In the genomic region with DNA sequence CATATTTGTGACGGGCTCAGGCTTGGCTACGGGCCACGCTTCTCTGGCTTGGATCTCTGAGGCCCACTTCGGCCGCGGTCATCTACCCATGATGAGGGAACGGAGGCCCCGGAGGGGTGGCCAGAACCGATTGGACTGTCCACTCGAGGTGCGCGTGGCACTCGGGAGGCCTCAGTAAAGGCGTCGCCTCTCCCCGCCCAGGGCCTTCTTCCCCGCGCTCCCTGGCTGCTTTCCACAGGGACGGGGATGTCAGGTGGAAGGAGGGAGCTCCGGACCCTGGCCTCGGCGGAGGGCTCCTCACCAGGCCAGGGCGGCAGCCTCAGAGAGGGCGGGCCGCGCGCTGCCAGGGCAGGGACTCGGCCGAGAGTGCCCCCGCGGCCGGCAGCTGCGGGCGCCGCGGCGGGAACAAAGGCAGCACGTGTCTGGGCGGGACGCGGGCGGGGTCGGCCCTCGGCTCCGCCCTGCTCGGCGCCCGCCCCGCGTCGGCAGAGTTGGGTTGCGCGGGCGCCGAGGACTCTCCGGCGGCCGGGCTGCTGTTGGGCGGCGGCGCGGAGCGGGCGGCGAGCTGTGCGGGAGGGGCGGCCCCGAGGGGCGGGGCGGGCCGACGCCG, we compare ENCODE assay signal across 8 cellular contexts. TPM values are rescaled to one million over a fixed set of nuclear protein-coding genes. Genes with fewer than 3 reads are reported as not detected.
DNase-seq lines count a peak whose midpoint lies in the region; ATAC-seq, FAIRE-seq and TF ChIP-seq lines count a peak whose summit lies in the region.

No MANE protein-coding gene starts in this region.

- H3K27me3 ChIP-seq in stomach: no peaks in the 10 kb centered on the region

- TF ChIP-seq CTCF in OCI-LY7 (conservative IDR thresholded peaks at IDR 0.05; ENCODE audit: low read length) (no peak), stomach (IDR thresholded peaks at IDR 0.05) (no peak)

- H3K79me2 ChIP-seq in OCI-LY7 (ENCODE audit: insufficient read depth, low read depth, low read length): no peaks in the 10 kb centered on the region

- peaks cover 28% of the 10 kb centered on the region for H3K36me3 Mint-ChIP-seq in activated T-helper 1 cell treated with anti-CD3 and anti-CD28 coated beads, Interleukin-12 subunit alpha, Interleukin-12 subunit beta, Interleukin-2, Interleukin-4 antibody, amounts not matched to agents 30 ng/mL and 10 ng/mL and 1 ng/mL, durations not matched to agents 14 hours and 24 hours and 36 hours (ENCODE audit: low read depth)
- peaks cover 9 to 40% (median 21%) of the 10 kb centered on the region in 3 donors for H3K36me3 Mint-ChIP-seq in naive thymus-derived CD8-positive, alpha-beta T cell

- H3K27me3 Mint-ChIP-seq in activated T-helper 1 cell treated with anti-CD3 and anti-CD28 coated beads, Interleukin-12 subunit alpha, Interleukin-12 subunit beta, Interleukin-2, Interleukin-4 antibody, amounts not matched to agents 30 ng/mL and 10 ng/mL and 1 ng/mL, durations not matched to agents 14 hours and 24 hours and 36 hours (ENCODE audit: insufficient read depth): peaks cover 3% of the 10 kb centered on the region
- no peaks in the 10 kb centered on the region for H3K27me3 Mint-ChIP-seq in naive thymus-derived CD8-positive, alpha-beta T cell

- no peak overlapping the region for H3K27ac ChIP-seq in OCI-LY7 (ENCODE audit: low read depth, low read length, poor library complexity, severe bottlenecking)
- H3K27ac ChIP-seq in stomach: peak overlapping the region; percentile 74 to 85 (median 82)

- ATAC-seq in GM19452 (IDR thresholded peaks at IDR 0.05; ENCODE audit: unreplicated experiment): peak; percentile 48
- ATAC-seq in naive thymus-derived CD8-positive, alpha-beta T cell: peak; percentile 73 to 80

- peak overlapping the region; percentile 64 for H3K4me3 ChIP-seq in OCI-LY7 (ENCODE audit: low read depth, low read length, poor library complexity, severe bottlenecking)
- H3K4me3 ChIP-seq in stomach: peak overlapping the region; percentile 55 to 80 (median 64)

- intact Hi-C loops in OCI-LY7 (cut with micrococcal nuclease; ENCODE audit: unreplicated experiment): loop anchor here (2.0 kb wide), 1 partner anchor 33 kb away; no protein-coding TSS in a partner anchor
- intact Hi-C loops in activated T-helper 1 cell treated with anti-CD3 and anti-CD28 coated beads, Interleukin-12 subunit alpha, Interleukin-12 subunit beta, Interleukin-2, Interleukin-4 antibody, amounts not matched to agents 30 ng/mL and 10 ng/mL and 1 ng/mL, durations not matched to agents 14 hours and 24 hours and 36 hours (cut with micrococcal nuclease): loop anchor here (2.0 to 10.0 kb wide), 2 partner anchors 21 to 389 kb away; a partner anchor contains a TSS
- intact Hi-C loops in stomach (cut with DNase I; ENCODE audit: low total_unique reads): no loop called here

- H3K27ac Mint-ChIP-seq in activated T-helper 1 cell treated with anti-CD3 and anti-CD28 coated beads, Interleukin-12 subunit alpha, Interleukin-12 subunit beta, Interleukin-2, Interleukin-4 antibody, amounts not matched to agents 30 ng/mL and 10 ng/mL and 1 ng/mL, durations not matched to agents 14 hours and 24 hours and 36 hours: peak overlapping the region; percentile 65
- peak overlapping the region; percentile 63 to 87 (median 80) for H3K27ac Mint-ChIP-seq in naive thymus-derived CD8-positive, alpha-beta T cell

- no peak for TF ChIP-seq POLR2A in stomach (IDR thresholded peaks at IDR 0.05)

- DNase-seq in CD1c-positive myeloid dendritic cell (ENCODE audit: extremely low spot score): peak; percentile 80
- peak; percentile 69 for DNase-seq in HTR-8/SVneo (ENCODE audit: insufficient read length, low spot score)
- peak; percentile 77 for DNase-seq in OCI-LY7 (ENCODE audit: low spot score)
- peak; percentile 60 for DNase-seq in activated T-helper 1 cell treated with anti-CD3 and anti-CD28 coated beads, Interleukin-12 subunit alpha, Interleukin-12 subunit beta, Interleukin-2, Interleukin-4 antibody, amounts not matched to agents 30 ng/mL and 10 ng/mL and 1 ng/mL, durations not matched to agents 14 hours and 24 hours and 36 hours (ENCODE audit: low spot score)
- peak; percentile 48 for DNase-seq in fibroblast of peridontal ligament (ENCODE audit: extremely low read depth)
- peak in 9 of 10 donors; percentile 53 to 79 (median 73) for DNase-seq in naive thymus-derived CD8-positive, alpha-beta T cell
- DNase-seq in stomach: peak; percentile 76

- WGBS in stomach, 5 donors: 3 to 8% (median 7%) methylated on average over 35 to 73 of the region's 73 CpGs

- POLR2A ChIA-PET in OCI-LY7 (lab: Charles Lee): interaction anchor here (1.3 kb wide), 1 partner anchor 17 kb away, joined by 3 read pairs; no protein-coding TSS in a partner anchor
- POLR2A ChIA-PET in naive thymus-derived CD8-positive, alpha-beta T cell (lab: Charles Lee): interaction anchor here (0.7 to 22.8 kb wide), 14 partner anchors 9 to 391 kb away, joined by 3 to 889 read pairs (median 4); a partner anchor contains a TSS

- H3K9me3 ChIP-seq in OCI-LY7 (ENCODE audit: low read length): no peaks in the 10 kb centered on the region
- no peaks in the 10 kb centered on the region for H3K9me3 ChIP-seq in stomach

- peak overlapping the region; percentile 55; the same call in 1 of the 2 replicates for H2AFZ ChIP-seq in OCI-LY7 (ENCODE audit: low read length)

- FAIRE-seq in HTR-8/SVneo (lab: Jason Lieb, UNC): peak; percentile 57

- TF ChIP-seq EP300 in stomach (IDR thresholded peaks at IDR 0.05): no peak

- peak overlapping the region; percentile 79 for H3K4me3 Mint-ChIP-seq in activated T-helper 1 cell treated with anti-CD3 and anti-CD28 coated beads, Interleukin-12 subunit alpha, Interleukin-12 subunit beta, Interleukin-2, Interleukin-4 antibody, amounts not matched to agents 30 ng/mL and 10 ng/mL and 1 ng/mL, durations not matched to agents 14 hours and 24 hours and 36 hours
- peak overlapping the region; percentile 62 to 84 (median 80) for H3K4me3 Mint-ChIP-seq in naive thymus-derived CD8-positive, alpha-beta T cell

- H3K4me2 ChIP-seq in OCI-LY7 (ENCODE audit: low read length): peak overlapping the region; percentile 54

- BruUV-seq in OCI-LY7 (replicated peaks; lab: Mats Ljungman, UMichigan): no TSS peak

- H4K20me1 ChIP-seq in OCI-LY7 (ENCODE audit: insufficient read depth, low read length): 0 out of 2 replicates have a peak, but pooled peaks cover 3% of the 10 kb centered on the region

- H3K9me3 Mint-ChIP-seq in activated T-helper 1 cell treated with anti-CD3 and anti-CD28 coated beads, Interleukin-12 subunit alpha, Interleukin-12 subunit beta, Interleukin-2, Interleukin-4 antibody, amounts not matched to agents 30 ng/mL and 10 ng/mL and 1 ng/mL, durations not matched to agents 14 hours and 24 hours and 36 hours: no peaks in the 10 kb centered on the region
- no peaks in the 10 kb centered on the region for H3K9me3 Mint-ChIP-seq in naive thymus-derived CD8-positive, alpha-beta T cell

- peaks cover 36% of the 10 kb centered on the region for H3K4me1 ChIP-seq in OCI-LY7 (ENCODE audit: insufficient read depth, low read length, poor library complexity, severe bottlenecking)
- H3K4me1 ChIP-seq in stomach: peaks cover 21 to 49% (median 34%) of the 10 kb centered on the region in 4 donors

- peaks cover 20% of the 10 kb centered on the region for H3K4me1 Mint-ChIP-seq in activated T-helper 1 cell treated with anti-CD3 and anti-CD28 coated beads, Interleukin-12 subunit alpha, Interleukin-12 subunit beta, Interleukin-2, Interleukin-4 antibody, amounts not matched to agents 30 ng/mL and 10 ng/mL and 1 ng/mL, durations not matched to agents 14 hours and 24 hours and 36 hours (ENCODE audit: low read depth)
- peaks cover 19 to 53% (median 47%) of the 10 kb centered on the region in 4 donors for H3K4me1 Mint-ChIP-seq in naive thymus-derived CD8-positive, alpha-beta T cell

- no peaks in the 10 kb centered on the region for H3K9me2 ChIP-seq in OCI-LY7 (ENCODE audit: insufficient read depth, low read length)

- CTCF ChIA-PET in OCI-LY7 (lab: Charles Lee; ENCODE audit: unreplicated experiment): no interaction called here

- H3K36me3 ChIP-seq in OCI-LY7 (ENCODE audit: insufficient read depth, low read length) (peaks cover 18% of the 10 kb centered on the region), stomach (peaks cover 8 to 19% (median 16%) of the 10 kb centered on the region in 4 donors)

RNA-seq across cellular contexts. Expression of a gene that starts 0.6 kb away (rescaled TPM):
- 0.51 and 1.3 TPM in 2 replicates for total RNA-seq in OCI-LY7 (2014; rRNA removed; shearing (Covaris generic))
- total RNA-seq in OCI-LY7 (2022) (2.0 and 2.2 TPM in 2 replicates), stomach (1 to 10 TPM in 3 of 5 donors, under 1 TPM in 1, not detected in 1; 0.45 to 2.6 (median 1.9) TPM)
- 6.1 and 7.1 TPM in 2 replicates for total RNA-seq in activated T-helper 1 cell treated with anti-CD3 and anti-CD28 coated beads, Interleukin-12 subunit alpha, Interleukin-12 subunit beta, Interleukin-2, Interleukin-4 antibody, amounts not matched to agents 30 ng/mL and 10 ng/mL and 1 ng/mL, durations not matched to agents 14 hours and 24 hours and 36 hours
- 10 to 100 TPM; 17.6 to 17.8 TPM for total RNA-seq in naive thymus-derived CD8-positive, alpha-beta T cell
- polyA plus RNA-seq in naive thymus-derived CD8-positive, alpha-beta T cell: 10 to 100 TPM in 1 of 3 donors, 1 to 10 TPM in 2; 5.9 to 12.0 (median 9.6) TPM
- 1 to 10 TPM in 1 of 3 donors, under 1 TPM in 1, not detected in 1; 0.37 to 1.9 TPM for polyA plus RNA-seq in stomach

RNA-seq across cellular contexts. Expression of a gene that starts 41.9 kb away (rescaled TPM):
- 81.0 and 89.3 TPM in 2 replicates for total RNA-seq in OCI-LY7 (2014; rRNA removed; shearing (Covaris generic))
- total RNA-seq in OCI-LY7 (2022) (123 and 137 TPM in 2 replicates), stomach (100 to 1,000 TPM in 1 of 5 donors, 10 to 100 TPM in 4; 21.0 to 131 (median 36.5) TPM)
- 190 and 198 TPM in 2 replicates for total RNA-seq in activated T-helper 1 cell treated with anti-CD3 and anti-CD28 coated beads, Interleukin-12 subunit alpha, Interleukin-12 subunit beta, Interleukin-2, Interleukin-4 antibody, amounts not matched to agents 30 ng/mL and 10 ng/mL and 1 ng/mL, durations not matched to agents 14 hours and 24 hours and 36 hours
- 10 to 100 TPM; 64.9 to 72.2 TPM for total RNA-seq in naive thymus-derived CD8-positive, alpha-beta T cell
- polyA plus RNA-seq in naive thymus-derived CD8-positive, alpha-beta T cell: 100 to 1,000 TPM; 102 to 122 (median 112) TPM
- polyA plus RNA-seq in stomach: 10 to 100 TPM; 29.6 to 30.4 (median 30.1) TPM
